Comparison of ENCODE assay signal across 1 cellular context in the genomic region with DNA sequence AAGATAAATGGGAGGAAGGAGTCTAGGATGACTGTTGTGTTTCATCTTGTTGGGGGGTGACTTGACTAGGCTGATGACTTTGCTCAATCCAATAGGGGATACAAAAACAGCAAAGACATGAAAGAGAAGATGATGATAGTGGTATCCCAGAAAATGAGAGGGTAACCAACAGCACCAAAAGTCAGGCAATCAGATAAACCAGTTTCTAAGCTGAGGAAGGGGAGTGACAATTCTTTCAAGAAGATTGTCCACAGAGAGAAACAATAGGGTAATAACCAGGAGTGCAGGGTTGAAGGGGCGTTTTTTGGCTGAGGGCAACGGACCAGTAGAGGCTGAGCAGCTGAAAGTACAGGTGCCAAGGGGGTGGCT.
TF ChIP-seq lines count a peak whose summit lies in the region.

No MANE protein-coding gene starts in this region.

TF ChIP-seq in WTC11, 78 proteins besides CTCF, POLR2A, EP300 and RAD21 (continued from another document):
- TF ChIP-seq, protein P1, sequence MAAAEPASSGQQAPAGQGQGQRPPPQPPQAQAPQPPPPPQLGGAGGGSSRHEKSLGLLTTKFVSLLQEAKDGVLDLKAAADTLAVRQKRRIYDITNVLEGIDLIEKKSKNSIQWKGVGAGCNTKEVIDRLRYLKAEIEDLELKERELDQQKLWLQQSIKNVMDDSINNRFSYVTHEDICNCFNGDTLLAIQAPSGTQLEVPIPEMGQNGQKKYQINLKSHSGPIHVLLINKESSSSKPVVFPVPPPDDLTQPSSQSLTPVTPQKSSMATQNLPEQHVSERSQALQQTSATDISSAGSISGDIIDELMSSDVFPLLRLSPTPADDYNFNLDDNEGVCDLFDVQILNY (CRISPR knock-in tag; IDR thresholded peaks at IDR 0.05): no peak
- TF ChIP-seq JUN (CRISPR knock-in tag; IDR thresholded peaks at IDR 0.05): no peak
- no peak for TF ChIP-seq GRHL2 (CRISPR knock-in tag; IDR thresholded peaks at IDR 0.05; ENCODE audit: insufficient replicate concordance, severe bottlenecking)
- no peak for TF ChIP-seq ZBTB21 (CRISPR knock-in tag; IDR thresholded peaks at IDR 0.05; ENCODE audit: borderline replicate concordance)
- TF ChIP-seq, protein P2, sequence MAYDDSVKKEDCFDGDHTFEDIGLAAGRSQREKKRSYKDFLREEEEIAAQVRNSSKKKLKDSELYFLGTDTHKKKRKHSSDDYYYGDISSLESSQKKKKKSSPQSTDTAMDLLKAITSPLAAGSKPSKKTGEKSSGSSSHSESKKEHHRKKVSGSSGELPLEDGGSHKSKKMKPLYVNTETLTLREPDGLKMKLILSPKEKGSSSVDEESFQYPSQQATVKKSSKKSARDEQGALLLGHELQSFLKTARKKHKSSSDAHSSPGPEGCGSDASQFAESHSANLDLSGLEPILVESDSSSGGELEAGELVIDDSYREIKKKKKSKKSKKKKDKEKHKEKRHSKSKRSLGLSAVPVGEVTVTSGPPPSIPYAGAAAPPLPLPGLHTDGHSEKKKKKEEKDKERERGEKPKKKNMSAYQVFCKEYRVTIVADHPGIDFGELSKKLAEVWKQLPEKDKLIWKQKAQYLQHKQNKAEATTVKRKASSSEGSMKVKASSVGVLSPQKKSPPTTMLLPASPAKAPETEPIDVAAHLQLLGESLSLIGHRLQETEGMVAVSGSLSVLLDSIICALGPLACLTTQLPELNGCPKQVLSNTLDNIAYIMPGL (CRISPR knock-in tag; IDR thresholded peaks at IDR 0.05): no peak
- TF ChIP-seq TP53 (CRISPR knock-in tag; IDR thresholded peaks at IDR 0.05): no peak
- TF ChIP-seq FOXJ3 (CRISPR knock-in tag; IDR thresholded peaks at IDR 0.05; ENCODE audit: borderline replicate concordance): no peak
- no peak for TF ChIP-seq MYBL2 (CRISPR knock-in tag; IDR thresholded peaks at IDR 0.05)
- TF ChIP-seq, protein P3, sequence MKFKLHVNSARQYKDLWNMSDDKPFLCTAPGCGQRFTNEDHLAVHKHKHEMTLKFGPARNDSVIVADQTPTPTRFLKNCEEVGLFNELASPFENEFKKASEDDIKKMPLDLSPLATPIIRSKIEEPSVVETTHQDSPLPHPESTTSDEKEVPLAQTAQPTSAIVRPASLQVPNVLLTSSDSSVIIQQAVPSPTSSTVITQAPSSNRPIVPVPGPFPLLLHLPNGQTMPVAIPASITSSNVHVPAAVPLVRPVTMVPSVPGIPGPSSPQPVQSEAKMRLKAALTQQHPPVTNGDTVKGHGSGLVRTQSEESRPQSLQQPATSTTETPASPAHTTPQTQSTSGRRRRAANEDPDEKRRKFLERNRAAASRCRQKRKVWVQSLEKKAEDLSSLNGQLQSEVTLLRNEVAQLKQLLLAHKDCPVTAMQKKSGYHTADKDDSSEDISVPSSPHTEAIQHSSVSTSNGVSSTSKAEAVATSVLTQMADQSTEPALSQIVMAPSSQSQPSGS (CRISPR knock-in tag; IDR thresholded peaks at IDR 0.05; ENCODE audit: borderline replicate concordance, low read depth): no peak
